In genomic region chr17:7719661-7720060, GRCh38 we compare ENCODE assay signal across 26 cellular contexts. TPM values are rescaled to one million over a fixed set of nuclear protein-coding genes. Genes with fewer than 3 reads are reported as not detected.
"Had no signal": no experiment of that assay in that cellular context is flagged by ENCODE, and none has a peak within 500 bp of the region (broad histone marks: within the 10 kb centered on the region; RNA-seq: fewer than 3 reads in every experiment).

No MANE protein-coding gene starts in this region.

- DNase-seq: dermis blood vessel endothelial cell; effector memory CD8-positive, alpha-beta T cell; hypothalamus; immature natural killer cell; mucosa of descending colon; naive B cell; psoas muscle; right cardiac atrium; sigmoid colon; stimulated activated CD4-positive, alpha-beta T cell treated with anti-CD3 and anti-CD28 coated beads, Interleukin-2, amount 100 ng/mL, for 24 hours; stimulated activated CD4-positive, alpha-beta T cell treated with anti-CD3 and anti-CD28 coated beads, Interleukin-4, amount 100 ng/mL, for 24 hours; stimulated activated naive CD4-positive, alpha-beta T cell treated with Interleukin-2 at 50 U/mL for 16 hours; stomach; testis; upper lobe of left lung had no signal

- H3K36me3 Mint-ChIP-seq: immature natural killer cell; memory B cell; mesothelial cell of epicardium; naive B cell; natural killer cell treated with Interleukin-12 subunit alpha and Interleukin-12 subunit beta and Interleukin-15 and Interleukin-18, amount 100 ng/mL, for 72 hours had no signal

- H3K4me3 Mint-ChIP-seq: central memory CD8-positive, alpha-beta T cell; effector memory CD8-positive, alpha-beta T cell; memory B cell; mesothelial cell of epicardium; natural killer cell treated with Interleukin-12 subunit alpha and Interleukin-12 subunit beta and Interleukin-15 and Interleukin-18, amount 100 ng/mL, for 72 hours; stimulated activated effector memory CD8-positive, alpha-beta T cell treated with anti-CD3 and anti-CD28 coated beads, Interleukin-12 subunit alpha, Interleukin-12 subunit beta, amount 100 ng/mL, for 72 hours had no signal

- H3K27me3 ChIP-seq: testis had no signal

- H3K4me3 ChIP-seq: coronary artery, lung, mucosa of descending colon, psoas muscle, sigmoid colon, stomach, testis, tibial nerve, upper lobe of left lung had no signal

- H3K36me3 ChIP-seq: neutrophil, sigmoid colon, stomach, tibial nerve, upper lobe of left lung had no signal

- H3K9me3 Mint-ChIP-seq: central memory CD8-positive, alpha-beta T cell; effector memory CD8-positive, alpha-beta T cell; immature natural killer cell; memory B cell; mesothelial cell of epicardium; naive B cell; natural killer cell treated with Interleukin-12 subunit alpha and Interleukin-12 subunit beta and Interleukin-15 and Interleukin-18, amount 100 ng/mL, for 72 hours; stimulated activated effector memory CD8-positive, alpha-beta T cell treated with anti-CD3 and anti-CD28 coated beads, Interleukin-12 subunit alpha, Interleukin-12 subunit beta, amount 100 ng/mL, for 72 hours had no signal

- ATAC-seq: effector memory CD8-positive, alpha-beta T cell; left lobe of liver; mucosa of descending colon; natural killer cell treated with Interleukin-12 subunit alpha and Interleukin-12 subunit beta and Interleukin-15 and Interleukin-18, amount 100 ng/mL, for 72 hours; psoas muscle; right cardiac atrium; stimulated activated effector memory CD8-positive, alpha-beta T cell treated with anti-CD3 and anti-CD28 coated beads, Interleukin-12 subunit alpha, Interleukin-12 subunit beta, amount 100 ng/mL, for 72 hours had no signal

- H3K27ac Mint-ChIP-seq: effector memory CD8-positive, alpha-beta T cell; immature natural killer cell; memory B cell; mesothelial cell of epicardium; naive B cell; natural killer cell treated with Interleukin-12 subunit alpha and Interleukin-12 subunit beta and Interleukin-15 and Interleukin-18, amount 100 ng/mL, for 72 hours; stimulated activated effector memory CD8-positive, alpha-beta T cell treated with anti-CD3 and anti-CD28 coated beads, Interleukin-12 subunit alpha, Interleukin-12 subunit beta, amount 100 ng/mL, for 72 hours had no signal

- H3K27ac ChIP-seq: coronary artery, neutrophil, psoas muscle, sigmoid colon, stomach, testis, tibial nerve, upper lobe of left lung had no signal

RNA-seq across cellular contexts. Expression of gene DNAH2, which starts 2.1 kb away (rescaled TPM):
- total RNA-seq: chondrocyte, dermis blood vessel endothelial cell had no signal

RNA-seq across cellular contexts. Expression of gene EFNB3, which starts 14.7 kb away (rescaled TPM):
- total RNA-seq: natural killer cell treated with Interleukin-12 subunit alpha and Interleukin-12 subunit beta and Interleukin-15 and Interleukin-18, amount 100 ng/mL, for 72 hours had no signal
- polyA plus RNA-seq: immature natural killer cell had no signal
